ENCODE assay signal across 10 cellular contexts in the genomic region with DNA sequence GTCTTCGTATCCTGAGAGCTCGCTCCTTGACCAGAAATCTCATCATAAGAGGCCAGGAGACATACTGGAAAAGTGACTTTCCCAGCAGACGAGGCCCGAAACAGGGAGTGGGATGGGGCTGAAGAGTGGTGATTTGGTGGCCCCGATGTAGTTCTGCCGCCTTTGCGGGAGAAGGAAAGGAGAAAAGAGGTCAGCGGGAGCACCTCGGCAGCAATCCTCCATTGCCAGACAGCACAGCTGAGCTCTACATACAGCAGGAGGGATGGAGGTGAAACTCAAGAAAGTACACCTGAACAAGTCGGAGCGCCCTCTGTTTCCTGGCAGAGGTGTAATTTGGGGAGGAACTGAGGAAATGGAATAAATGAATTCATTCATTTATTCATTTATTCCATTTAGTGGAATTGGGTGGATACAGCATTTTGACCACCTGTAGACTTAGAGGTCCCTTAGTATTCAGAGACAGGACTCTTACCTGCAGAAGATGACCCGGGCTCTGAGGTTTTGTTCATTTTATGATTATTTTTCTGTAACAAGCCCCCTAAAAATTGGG. TPM values are rescaled to one million over a fixed set of nuclear protein-coding genes. Genes with fewer than 3 reads are reported as not detected.
A peak's percentile ranks its signal among the peaks of the same experiment; 100 is the strongest.
DNase-seq lines count a peak whose midpoint lies in the region; ATAC-seq and TF ChIP-seq lines count a peak whose summit lies in the region.
"Had no signal": no experiment of that assay in that cellular context is flagged by ENCODE, and none has a peak within 500 bp of the region (broad histone marks: within the 10 kb centered on the region; RNA-seq: fewer than 3 reads in every experiment).

No MANE protein-coding gene starts in this region.

- H3K36me3 ChIP-seq in Peyer's patch, result no peaks in the 10 kb centered on the region

- no peak for TF ChIP-seq POLR2A in Peyer's patch (IDR thresholded peaks at IDR 0.05)

- no peaks in the 10 kb centered on the region for H3K27me3 ChIP-seq in Peyer's patch

- no peaks in the 10 kb centered on the region for H3K9me3 ChIP-seq in Peyer's patch

- no peak for DNase-seq in GM12865 (ENCODE audit: low read depth)
- DNase-seq in Peyer's patch, result no peak
- DNase-seq in fibroblast of pulmonary artery (ENCODE audit: low read depth), result no peak
- no peak for DNase-seq in retinal pigment epithelial cell (ENCODE audit: low read depth)
- no peak for DNase-seq in NCI-H2081 treated with DMSO at 0.1 percent for 48 hours (lab: John Stamatoyannopoulos, UW)
- no peak for DNase-seq in epidermal melanocyte (ENCODE audit: insufficient read length, low spot score)

- peak overlapping the region in 3 of 4 donors; percentile 48 to 89 (median 71) for H3K27ac ChIP-seq in Peyer's patch

- ATAC-seq in HG02852 (IDR thresholded peaks at IDR 0.05; ENCODE audit: unreplicated experiment) (no peak), HG02885 (IDR thresholded peaks at IDR 0.05; ENCODE audit: poor library complexity, unreplicated experiment) (no peak)

- H3K4me3 ChIP-seq in GM12865 (ENCODE audit: low read depth, low read length) (peak overlapping the region; percentile 33), Peyer's patch (peak overlapping the region; percentile 22 to 49 (median 48)), fibroblast of pulmonary artery (replicated peaks; ENCODE audit: low read depth, low read length) (peak overlapping the region; percentile 51), retinal pigment epithelial cell (ENCODE audit: low read length) (peak overlapping the region; percentile 40)

- no peak for TF ChIP-seq CTCF in GM12865 (IDR thresholded peaks at IDR 0.05; ENCODE audit: insufficient read depth, low read depth, low read length, missing control alignments)
- no peak for TF ChIP-seq CTCF in Peyer's patch (IDR thresholded peaks at IDR 0.05)
- TF ChIP-seq CTCF in fibroblast of pulmonary artery (IDR thresholded peaks at IDR 0.05; ENCODE audit: low read length, missing control alignments), result no peak
- TF ChIP-seq CTCF in retinal pigment epithelial cell (conservative IDR thresholded peaks at IDR 0.05; ENCODE audit: low read depth, low read length), result no peak

- peaks cover 0 to 32% (median 14%) of the 10 kb centered on the region in 4 donors for H3K4me1 ChIP-seq in Peyer's patch

RNA-seq across cellular contexts. Expression of a gene that starts 9.2 kb away (rescaled TPM):
- total RNA-seq in Peyer's patch, result 10 to 100 TPM in 3 of 4 donors, 1 to 10 TPM in 1; 9.9 to 56.9 (median 42.0) TPM
- total RNA-seq: glomerular endothelial cell, RPMI7951 had no signal

RNA-seq across cellular contexts. Expression of a gene that starts 28.1 kb away (rescaled TPM):
- under 1 TPM in 1 of 4 donors, not detected in 3; 0.80 TPM for total RNA-seq in Peyer's patch
- total RNA-seq: glomerular endothelial cell, RPMI7951 had no signal

RNA-seq across cellular contexts. Expression of a gene that starts 32.2 kb away (rescaled TPM):
- total RNA-seq in Peyer's patch, result 10 to 100 TPM in 3 of 4 donors, not detected in 1; 10.9 to 13.7 (median 12.7) TPM
- total RNA-seq: glomerular endothelial cell, RPMI7951 had no signal

RNA-seq across cellular contexts. Expression of a gene that starts 36.7 kb away (rescaled TPM):
- 10 to 100 TPM; 44.6 to 75.7 (median 58.6) TPM for total RNA-seq in Peyer's patch

RNA-seq across cellular contexts. Expression of a gene that starts 42.6 kb away (rescaled TPM):
- 10 to 100 TPM; 22.8 to 33.8 (median 27.5) TPM for total RNA-seq in Peyer's patch
